ENCODE assay signal across 8 cellular contexts in the genomic region with DNA sequence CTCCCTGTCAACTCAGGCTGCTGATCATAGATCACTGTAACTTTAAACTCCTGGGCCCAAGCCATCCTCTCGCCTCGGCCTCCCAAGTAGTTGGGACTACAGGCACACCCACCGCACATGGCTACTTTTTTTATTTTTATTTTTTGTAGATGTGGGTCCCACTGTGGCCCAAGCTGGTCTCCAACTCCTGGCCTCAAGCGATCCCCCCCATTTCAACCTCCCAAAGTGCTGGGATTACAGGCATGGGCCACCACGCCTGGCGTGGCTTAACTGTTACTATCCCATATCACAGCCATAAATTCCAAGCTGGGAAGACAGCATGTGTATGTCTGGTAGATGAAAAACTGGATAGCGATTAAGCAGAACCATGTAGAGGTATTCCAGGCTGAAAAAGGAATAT. TPM values are rescaled to one million over a fixed set of nuclear protein-coding genes. Genes with fewer than 3 reads are reported as not detected.
DNase-seq lines count a peak whose midpoint lies in the region; ATAC-seq, FAIRE-seq and TF ChIP-seq lines count a peak whose summit lies in the region.

No MANE protein-coding gene starts in this region.

- H3K27me3 ChIP-seq in heart right ventricle: peaks cover 0 to 3% (median 0%) of the 10 kb centered on the region in 7 donors
- no peaks in the 10 kb centered on the region for H3K27me3 ChIP-seq in GM12878 (replicated peaks in 1 of 2; ENCODE audit: control insufficient read depth in 2 of 2, insufficient read depth in 2 of 2, low read length in 1 of 2)
- no peaks in the 10 kb centered on the region for H3K27me3 ChIP-seq in uterus

- TF ChIP-seq POLR2A in GM12878 (IDR thresholded peaks at IDR 0.05; ENCODE audit: low read depth, low read length): no peak
- TF ChIP-seq POLR2A in uterus (IDR thresholded peaks at IDR 0.05): no peak

- CTCF ChIA-PET in GM12878 (lab: Yijun Ruan, JAX): interaction anchor here (0.7 to 11.2 kb wide), 12 partner anchors 11 to 127 kb away, joined by 3 to 137 read pairs (median 10); partner anchors contain the start of gene DIAPH1

- TF ChIP-seq RAD21 in GM12878 (IDR thresholded peaks at IDR 0.05; ENCODE audit: insufficient read depth, low read depth, low read length): no peak

- no TSS peak for BruUV-seq in GM12878 (replicated peaks; lab: Mats Ljungman, UMichigan)

- H3K4me1 ChIP-seq in heart right ventricle (peaks cover 7 to 54% (median 31%) of the 10 kb centered on the region in 9 donors), GM12878 (ENCODE audit: control insufficient read depth, insufficient read depth, low read length) (peaks cover 37% of the 10 kb centered on the region), mesodermal cell (ENCODE audit: control insufficient read depth, insufficient read depth, low read length, poor library complexity, severe bottlenecking) (peaks cover 5% of the 10 kb centered on the region), uterus (peaks cover 6 to 13% of the 10 kb centered on the region in 2 donors)

- H3K27ac ChIP-seq in heart right ventricle: peak overlapping the region in 2 of 10 donors; percentile 79 to 85
- H3K27ac ChIP-seq in GM12878 (ENCODE audit: control insufficient read depth, insufficient read depth): peak overlapping the region; percentile 86
- no peak overlapping the region for H3K27ac ChIP-seq in mesodermal cell (ENCODE audit: low read depth, low read length, severe bottlenecking)
- peak overlapping the region in 1 of 2 donors; percentile 58 for H3K27ac ChIP-seq in uterus

- peaks cover 57% of the 10 kb centered on the region for H3K79me2 ChIP-seq in GM12878 (ENCODE audit: control insufficient read depth, insufficient read depth, low read length)

- no peaks in the 10 kb centered on the region for H3K9me3 ChIP-seq in heart right ventricle
- H3K9me3 ChIP-seq in GM12878 (replicated peaks; ENCODE audit: control insufficient read depth, insufficient read depth, low read length): no peaks in the 10 kb centered on the region
- no peaks in the 10 kb centered on the region for H3K9me3 ChIP-seq in mesodermal cell (ENCODE audit: control insufficient read depth, low read length)
- H3K9me3 ChIP-seq in uterus: no peaks in the 10 kb centered on the region

- RAD21 ChIA-PET in GM12878 (lab: Charles Lee; ENCODE audit: unreplicated experiment): interaction anchor here (0.6 to 8.2 kb wide), 12 partner anchors 13 to 333 kb away, joined by 3 to 124 read pairs (median 10); partner anchors contain the start of genes DELE1, DIAPH1, FCHSD1 and RNF14

- TF ChIP-seq CTCF in heart right ventricle (IDR thresholded peaks at IDR 0.05) (no peak), GM12878 (IDR thresholded peaks at IDR 0.05 in 2 of 3, conservative IDR thresholded peaks at IDR 0.05 in 1 of 3; ENCODE audit: control insufficient read depth in 2 of 3, extremely low read depth in 1 of 3, insufficient read depth in 1 of 3, low read depth in 3 of 3, low read length in 3 of 3) (no peak), uterus (IDR thresholded peaks at IDR 0.05) (no peak), GM20000 (IDR thresholded peaks at IDR 0.05; ENCODE audit: extremely low read depth, missing control alignments) (no peak)

- ATAC-seq in heart right ventricle (no peak), left cardiac atrium (no peak), GM12878 (no peak)

- peak overlapping the region; percentile 59 to 94 (median 86) for H3K4me3 ChIP-seq in heart right ventricle
- H3K4me3 ChIP-seq in GM12878: peak overlapping the region; percentile 85
- peak overlapping the region; percentile 99 for H3K4me3 ChIP-seq in mesodermal cell (ENCODE audit: extremely low read depth, insufficient read depth, low read length, poor library complexity, severe bottlenecking)
- peak overlapping the region; percentile 70 to 92 for H3K4me3 ChIP-seq in uterus

- peak overlapping the region; percentile 94 for H3K9ac ChIP-seq in GM12878 (ENCODE audit: control insufficient read depth, insufficient read depth, low read length)

- POLR2A ChIA-PET in GM12878 (lab: Charles Lee): interaction anchor here (0.9 to 11.5 kb wide), 10 partner anchors 15 to 690 kb away, joined by 3 to 215 read pairs (median 11); partner anchors contain the start of genes DELE1, DIAPH1, FCHSD1 and SPRY4

- H3K36me3 ChIP-seq in heart right ventricle: peaks cover 0 to 44% (median 11%) of the 10 kb centered on the region in 9 donors
- peaks cover 3 to 4% of the 10 kb centered on the region in 2 experiments; a peak in 3 of 4 replicates for H3K36me3 ChIP-seq in GM12878 (ENCODE audit: control insufficient read depth in 2 of 2, insufficient read depth in 2 of 2, low read length in 1 of 2)
- peaks cover 30% of the 10 kb centered on the region for H3K36me3 ChIP-seq in mesodermal cell (ENCODE audit: control insufficient read depth, insufficient read depth, low read length)
- H3K36me3 ChIP-seq in uterus: no peaks in the 10 kb centered on the region

- H4K20me1 ChIP-seq in GM12878 (ENCODE audit: control insufficient read depth, insufficient read depth): no peaks in the 10 kb centered on the region

- no peak overlapping the region for H2AFZ ChIP-seq in GM12878 (ENCODE audit: control insufficient read depth, low read depth, low read length)

- SMC1A ChIA-PET in GM12878 (lab: Charles Lee; ENCODE audit: uncharacterized antibody, unreplicated experiment): interaction anchor here (0.9 to 12.9 kb wide), 9 partner anchors 8 to 160 kb away, joined by 3 to 245 read pairs (median 5); partner anchors contain the start of genes DIAPH1 and PCDHGC3

- no peak for FAIRE-seq in GM12878 (lab: Jason Lieb, UNC)

- H3K4me2 ChIP-seq in GM12878 (ENCODE audit: control insufficient read depth, insufficient read depth): peak overlapping the region; percentile 98

- 69 to 71% methylated on average over 7 of the region's 7 CpGs for WGBS in heart right ventricle, 2 donors
- WGBS in GM12878 (ENCODE audit: insufficient coverage, insufficient replicate concordance, low lambda C conversion rate, missing lambda C conversion rate): 74% methylated on average over 7 of the region's 7 CpGs
- WGBS in mesodermal cell (ENCODE audit: insufficient coverage in 2 of 2), 2 experiments: no CpG with 5 or more reads among the region's 7 CpGs

- in situ Hi-C loops in GM12878 (cut with MboI): no loop called here

- TF ChIP-seq EP300 in GM12878 (IDR thresholded peaks at IDR 0.05; ENCODE audit: borderline replicate concordance in 1 of 2, control insufficient read depth in 1 of 2, low read depth in 2 of 2, low read length in 2 of 2): no peak

- intact Hi-C loops in heart right ventricle (cut with DNase I): no loop called here
- intact Hi-C loops in left cardiac atrium (cut with DNase I): no loop called here
- intact Hi-C loops in GM12878 (cut with micrococcal nuclease; ENCODE audit: unreplicated experiment): loop anchor here (2.0 to 5.0 kb wide), 2 partner anchors 17 to 123 kb away; partner anchors contain the start of gene DIAPH1
- intact Hi-C loops in uterus (cut with DNase I; ENCODE audit: low total_unique reads): no loop called here

- DNase-seq in heart right ventricle: no peak
- no peak for DNase-seq in left cardiac atrium
- DNase-seq in GM12878 (ENCODE audit: low read depth, low spot score): no peak
- DNase-seq in uterus: no peak
- DNase-seq in activated effector memory CD4-positive, alpha-beta T cell treated with Interleukin-2 at 50 U/mL for 16 hours: no peak
- DNase-seq in germinal center (ENCODE audit: low spot score): no peak
- DNase-seq in GM20000 (ENCODE audit: low spot score): no peak

RNA-seq across cellular contexts. Expression of gene HDAC3, which starts 1.0 kb away (rescaled TPM):
- total RNA-seq in heart right ventricle: 10 to 100 TPM; 30.9 to 43.0 (median 32.7) TPM
- 10 to 100 TPM; 27.7 to 38.2 TPM for polyA plus RNA-seq in heart right ventricle
- 10 to 100 TPM; 21.1 to 29.8 TPM for total RNA-seq in left cardiac atrium
- 97.4 and 102 TPM in 2 replicates for total RNA-seq in GM12878 (2013; cell fraction: nucleolus; rRNA removed)
- 107 and 109 TPM in 2 replicates for total RNA-seq in GM12878 (2014; rRNA removed)
- total RNA-seq in GM12878 (2014; rRNA removed; fragmentation: Illumina TruSeq; extraction: Trizol): 77.0 and 92.5 TPM in 2 replicates
- 82.9 and 94.3 TPM in 2 replicates for total RNA-seq in GM12878 (2021)
- 88.0 TPM for polyA plus RNA-seq in GM12878 (2011; ENCODE audit: low read depth)
- polyA plus RNA-seq in GM12878 (2011; rRNA removed): 115 and 140 TPM in 2 replicates
- 160 and 168 TPM in 2 replicates for polyA plus RNA-seq in GM12878 (2011; cell fraction: cytosol; rRNA removed)
- 199 and 244 TPM in 2 replicates for polyA plus RNA-seq in GM12878 (2011; cell fraction: nucleus; rRNA removed)
- polyA plus RNA-seq in GM12878 (2012): 77.9 and 79.2 TPM in 2 replicates
- 115 and 135 TPM in 2 replicates for polyA plus RNA-seq in GM12878 (2014; fragmentation: Illumina TruSeq; extraction: Trizol)
- polyA plus RNA-seq in GM12878 (2014; fragmentation: Nextera tagmentation; extraction: Ambion mirVana): 100 to 1,000 TPM in 1 of 2 experiments, 10 to 100 TPM in 1; 62.2 to 108 TPM
- polyA plus RNA-seq in GM12878 (2014; rRNA removed): 107 and 115 TPM in 2 replicates
- polyA plus RNA-seq in GM12878 (2016; fragmentation: Nextera tagmentation; extraction: Ambion mirVana): 100 to 1,000 TPM; 117 to 120 TPM
- polyA minus RNA-seq in GM12878 (2011; rRNA and poly(A)+ RNA removed): 119 and 130 TPM in 2 replicates
- 32.9 and 41.7 TPM in 2 replicates for polyA minus RNA-seq in GM12878 (2011; cell fraction: cytosol; rRNA and poly(A)+ RNA removed)
- 79.4 and 93.5 TPM in 2 replicates for polyA minus RNA-seq in GM12878 (2011; cell fraction: nucleus; rRNA and poly(A)+ RNA removed)
- polyA plus RNA-seq in mesodermal cell (2013, experiment 1 of 2): 72.4 TPM
- polyA plus RNA-seq in mesodermal cell (2013, experiment 2 of 2): 66.4 TPM
- total RNA-seq in uterus: 10 to 100 TPM; 24.8 to 68.0 (median 46.0) TPM

RNA-seq across cellular contexts. Expression of gene RELL2, which starts 1.2 kb away (rescaled TPM):
- total RNA-seq in heart right ventricle (1 to 10 TPM in 2 of 10 donors, under 1 TPM in 8; 0.33 to 1.3 (median 0.51) TPM), left cardiac atrium (1 to 10 TPM; 1.4 to 1.6 TPM), GM12878 (2014; rRNA removed) (15.3 and 18.2 TPM in 2 replicates), GM12878 (2014; rRNA removed; fragmentation: Illumina TruSeq; extraction: Trizol) (6.6 and 6.8 TPM in 2 replicates), GM12878 (2021) (15.4 and 15.7 TPM in 2 replicates), uterus (1 to 10 TPM in 1 of 4 donors, under 1 TPM in 1, not detected in 2; 0.35 to 1.7 TPM)
- polyA plus RNA-seq in heart right ventricle (1 to 10 TPM; 2.6 to 3.2 TPM), GM12878 (2011; rRNA removed) (0.91 and 2.1 TPM in 2 replicates), GM12878 (2014; fragmentation: Illumina TruSeq; extraction: Trizol) (1.2 and 6.0 TPM in 2 replicates), GM12878 (2014; fragmentation: Nextera tagmentation; extraction: Ambion mirVana) (under 1 TPM; 0.23 to 0.64 TPM), GM12878 (2014; rRNA removed) (21.4 and 23.5 TPM in 2 replicates), GM12878 (2016; fragmentation: Nextera tagmentation; extraction: Ambion mirVana) (1 to 10 TPM; 7.5 to 9.5 TPM)
- 5.6 and 7.0 TPM in 2 replicates for total RNA-seq in GM12878 (2013; cell fraction: nucleolus; rRNA removed)
- 1.3 TPM for polyA plus RNA-seq in GM12878 (2011; ENCODE audit: low read depth)
- polyA plus RNA-seq in GM12878 (2011; cell fraction: cytosol; rRNA removed): 2.0 and 3.3 TPM in 2 replicates
- 27.8 and 32.1 TPM in 2 replicates for polyA plus RNA-seq in GM12878 (2011; cell fraction: nucleus; rRNA removed)
- 4.7 and 5.4 TPM in 2 replicates for polyA plus RNA-seq in GM12878 (2012)
- polyA minus RNA-seq in GM12878 (2011; rRNA and poly(A)+ RNA removed): 1.3 and 1.4 TPM in 2 replicates
- polyA minus RNA-seq in GM12878 (2011; cell fraction: cytosol; rRNA and poly(A)+ RNA removed): 0.73 and 0.80 TPM in 2 replicates
- polyA minus RNA-seq in GM12878 (2011; cell fraction: nucleus; rRNA and poly(A)+ RNA removed): 4.4 and 6.1 TPM in 2 replicates
- polyA plus RNA-seq in mesodermal cell (2013, experiment 1 of 2): 4.5 TPM
- polyA plus RNA-seq in mesodermal cell (2013, experiment 2 of 2): 4.4 TPM

RNA-seq across cellular contexts. Expression of gene FCHSD1, which starts 15.6 kb away (rescaled TPM):
- total RNA-seq in heart right ventricle (1 to 10 TPM; 1.2 to 6.5 (median 2.6) TPM), left cardiac atrium (1 to 10 TPM; 6.1 to 7.3 TPM), GM12878 (2014; rRNA removed) (13.1 and 18.0 TPM in 2 replicates), GM12878 (2014; rRNA removed; fragmentation: Illumina TruSeq; extraction: Trizol) (7.7 and 8.1 TPM in 2 replicates), GM12878 (2021) (20.6 and 21.3 TPM in 2 replicates), uterus (10 to 100 TPM in 2 of 4 donors, 1 to 10 TPM in 2; 2.4 to 27.2 (median 11.3) TPM)
- polyA plus RNA-seq in heart right ventricle (1 to 10 TPM; 2.9 to 6.8 TPM), GM12878 (2011; rRNA removed) (16.6 and 21.9 TPM in 2 replicates), GM12878 (2014; fragmentation: Illumina TruSeq; extraction: Trizol) (3.2 and 8.9 TPM in 2 replicates), GM12878 (2014; fragmentation: Nextera tagmentation; extraction: Ambion mirVana) (1 to 10 TPM in 1 of 2 experiments, under 1 TPM in 1; 0.97 to 1.0 TPM), GM12878 (2014; rRNA removed) (19.1 and 22.8 TPM in 2 replicates), GM12878 (2016; fragmentation: Nextera tagmentation; extraction: Ambion mirVana) (10 to 100 TPM in 1 of 2 experiments, 1 to 10 TPM in 1; 9.9 to 11.5 TPM)
- 61.9 and 72.1 TPM in 2 replicates for total RNA-seq in GM12878 (2013; cell fraction: nucleolus; rRNA removed)
- polyA plus RNA-seq in GM12878 (2011; ENCODE audit: low read depth): 15.7 TPM
- 13.3 and 17.5 TPM in 2 replicates for polyA plus RNA-seq in GM12878 (2011; cell fraction: cytosol; rRNA removed)
- polyA plus RNA-seq in GM12878 (2011; cell fraction: nucleus; rRNA removed): 231 and 272 TPM in 2 replicates
- polyA plus RNA-seq in GM12878 (2012): 26.0 and 30.3 TPM in 2 replicates
- polyA minus RNA-seq in GM12878 (2011; rRNA and poly(A)+ RNA removed): 13.6 and 15.4 TPM in 2 replicates
- 4.1 and 5.5 TPM in 2 replicates for polyA minus RNA-seq in GM12878 (2011; cell fraction: cytosol; rRNA and poly(A)+ RNA removed)
- polyA minus RNA-seq in GM12878 (2011; cell fraction: nucleus; rRNA and poly(A)+ RNA removed): 37.4 and 42.8 TPM in 2 replicates
- 41.5 TPM for polyA plus RNA-seq in mesodermal cell (2013, experiment 1 of 2)
- 27.4 TPM for polyA plus RNA-seq in mesodermal cell (2013, experiment 2 of 2)

RNA-seq across cellular contexts. Expression of gene DIAPH1, which starts 16.8 kb away (rescaled TPM):
- total RNA-seq in heart right ventricle (10 to 100 TPM; 27.3 to 93.2 (median 46.9) TPM), left cardiac atrium (10 to 100 TPM; 25.9 to 39.4 TPM), GM12878 (2014; rRNA removed) (42.6 and 45.5 TPM in 2 replicates), GM12878 (2014; rRNA removed; fragmentation: Illumina TruSeq; extraction: Trizol) (37.8 and 38.6 TPM in 2 replicates), GM12878 (2021) (159 and 168 TPM in 2 replicates), uterus (10 to 100 TPM; 27.7 to 69.4 (median 30.2) TPM)
- polyA plus RNA-seq in heart right ventricle (10 to 100 TPM; 28.4 to 48.6 TPM), GM12878 (2011; rRNA removed) (43.6 and 45.5 TPM in 2 replicates), GM12878 (2014; fragmentation: Illumina TruSeq; extraction: Trizol) (122 and 124 TPM in 2 replicates), GM12878 (2014; fragmentation: Nextera tagmentation; extraction: Ambion mirVana) (10 to 100 TPM; 46.3 to 56.0 TPM), GM12878 (2014; rRNA removed) (62.1 and 69.4 TPM in 2 replicates), GM12878 (2016; fragmentation: Nextera tagmentation; extraction: Ambion mirVana) (100 to 1,000 TPM; 113 to 122 TPM)
- total RNA-seq in GM12878 (2013; cell fraction: nucleolus; rRNA removed): 41.5 and 54.1 TPM in 2 replicates
- polyA plus RNA-seq in GM12878 (2011; ENCODE audit: low read depth): 53.8 TPM
- polyA plus RNA-seq in GM12878 (2011; cell fraction: cytosol; rRNA removed): 60.5 and 85.4 TPM in 2 replicates
- polyA plus RNA-seq in GM12878 (2011; cell fraction: nucleus; rRNA removed): 108 and 216 TPM in 2 replicates
- polyA plus RNA-seq in GM12878 (2012): 64.3 and 68.3 TPM in 2 replicates
- 95.9 and 106 TPM in 2 replicates for polyA minus RNA-seq in GM12878 (2011; rRNA and poly(A)+ RNA removed)
- 52.9 and 65.7 TPM in 2 replicates for polyA minus RNA-seq in GM12878 (2011; cell fraction: cytosol; rRNA and poly(A)+ RNA removed)
- polyA minus RNA-seq in GM12878 (2011; cell fraction: nucleus; rRNA and poly(A)+ RNA removed): 34.0 and 83.0 TPM in 2 replicates
- 49.3 TPM for polyA plus RNA-seq in mesodermal cell (2013, experiment 1 of 2)
- 45.8 TPM for polyA plus RNA-seq in mesodermal cell (2013, experiment 2 of 2)

RNA-seq across cellular contexts. Expression of gene ARAP3, which starts 46.4 kb away (rescaled TPM):
- 10 to 100 TPM; 10.8 to 21.9 (median 13.4) TPM for total RNA-seq in heart right ventricle
- polyA plus RNA-seq in heart right ventricle: 10 to 100 TPM; 13.7 to 27.3 TPM
- 10 to 100 TPM; 10.1 to 18.7 TPM for total RNA-seq in left cardiac atrium
- total RNA-seq in GM12878 (2013; cell fraction: nucleolus; rRNA removed): not detected in 2 replicates
- total RNA-seq in GM12878 (2014; rRNA removed): 0.05 TPM in 1 of 2 replicates, not detected in the other
- total RNA-seq in GM12878 (2014; rRNA removed; fragmentation: Illumina TruSeq; extraction: Trizol): not detected in 2 replicates
- total RNA-seq in GM12878 (2021): 0.08 TPM in 2 replicates
- not detected for polyA plus RNA-seq in GM12878 (2011; ENCODE audit: low read depth)
- polyA plus RNA-seq in GM12878 (2011; rRNA removed): not detected in 2 replicates
- not detected in 2 replicates for polyA plus RNA-seq in GM12878 (2011; cell fraction: cytosol; rRNA removed)
- 0.03 TPM in 1 of 2 replicates, not detected in the other for polyA plus RNA-seq in GM12878 (2011; cell fraction: nucleus; rRNA removed)
- 0.04 TPM in 1 of 2 replicates, not detected in the other for polyA plus RNA-seq in GM12878 (2012)
- polyA plus RNA-seq in GM12878 (2014; fragmentation: Illumina TruSeq; extraction: Trizol): 0.01 and 0.05 TPM in 2 replicates
- not detected for polyA plus RNA-seq in GM12878 (2014; fragmentation: Nextera tagmentation; extraction: Ambion mirVana)
- not detected in 2 replicates for polyA plus RNA-seq in GM12878 (2014; rRNA removed)
- polyA plus RNA-seq in GM12878 (2016; fragmentation: Nextera tagmentation; extraction: Ambion mirVana): not detected
- 0.29 TPM in 1 of 2 replicates, not detected in the other for polyA minus RNA-seq in GM12878 (2011; rRNA and poly(A)+ RNA removed)
- not detected in 2 replicates for polyA minus RNA-seq in GM12878 (2011; cell fraction: cytosol; rRNA and poly(A)+ RNA removed)
- not detected in 2 replicates for polyA minus RNA-seq in GM12878 (2011; cell fraction: nucleus; rRNA and poly(A)+ RNA removed)
- 68.5 TPM for polyA plus RNA-seq in mesodermal cell (2013, experiment 1 of 2)
- 47.6 TPM for polyA plus RNA-seq in mesodermal cell (2013, experiment 2 of 2)
- total RNA-seq in uterus: 10 to 100 TPM in 2 of 4 donors, 1 to 10 TPM in 2; 4.1 to 39.9 (median 12.5) TPM
